1 cellular context compared by ENCODE assay signal in the genomic region with DNA sequence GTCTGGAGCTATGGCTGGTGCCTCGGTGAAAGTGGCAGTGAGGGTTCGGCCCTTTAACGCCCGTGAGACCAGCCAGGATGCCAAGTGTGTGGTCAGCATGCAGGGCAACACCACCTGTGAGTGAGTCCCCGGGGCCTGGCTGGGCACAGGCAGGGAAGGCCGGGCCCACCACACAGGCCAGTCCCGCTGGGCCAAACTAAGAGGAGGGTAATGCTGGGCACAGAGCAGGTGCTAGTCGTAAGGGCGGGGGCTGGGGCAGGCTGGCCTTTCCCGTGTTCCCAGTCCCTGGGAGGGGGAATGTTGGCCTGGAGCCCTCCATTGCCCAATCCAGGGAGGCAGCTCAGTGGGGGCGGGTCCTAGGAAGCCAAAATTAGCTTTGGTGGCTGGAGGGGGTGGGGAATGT.
TF ChIP-seq lines count a peak whose summit lies in the region.

No MANE protein-coding gene starts in this region.

TF ChIP-seq in HCT116, 20 proteins besides CTCF, POLR2A, EP300 and RAD21 (continued from another document):
- TF ChIP-seq TCF7L2 (IDR thresholded peaks at IDR 0.05; ENCODE audit: borderline replicate concordance, extremely low read depth, insufficient read depth, insufficient read length) (no peak), YY1 (IDR thresholded peaks at IDR 0.05; ENCODE audit: extremely low read depth, insufficient replicate concordance, low read depth, low read length) (no peak), SIN3A (IDR thresholded peaks at IDR 0.05; ENCODE audit: low read depth) (no peak), EGR1 (IDR thresholded peaks at IDR 0.05; ENCODE audit: low read depth) (no peak), MAX (IDR thresholded peaks at IDR 0.05) (no peak)
